In the genomic region with DNA sequence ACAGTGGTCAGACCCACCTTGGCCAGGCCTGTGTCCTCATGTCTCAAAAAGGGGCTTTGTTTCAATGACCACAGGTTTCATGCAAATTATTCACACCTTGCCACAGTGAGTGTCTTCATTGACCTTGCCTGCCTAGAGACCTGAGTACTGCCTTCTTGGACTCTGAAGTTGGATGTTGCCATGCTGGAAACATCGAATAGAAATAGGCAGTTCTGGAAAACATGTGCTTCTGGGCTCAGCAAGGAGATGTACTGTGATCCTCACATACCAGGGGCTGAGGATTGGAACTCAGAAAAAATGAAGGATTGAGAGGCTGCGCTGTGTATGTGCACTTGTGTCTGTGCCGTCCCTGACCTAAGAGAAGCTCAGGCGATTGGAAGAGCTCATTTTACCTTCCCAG, we compare ENCODE assay signal across 1 cellular context.
TF ChIP-seq lines count a peak whose summit lies in the region.

No MANE protein-coding gene starts in this region.

TF ChIP-seq in HepG2, 621 proteins besides CTCF, POLR2A, EP300 and RAD21:
- TF ChIP-seq, protein P1, sequence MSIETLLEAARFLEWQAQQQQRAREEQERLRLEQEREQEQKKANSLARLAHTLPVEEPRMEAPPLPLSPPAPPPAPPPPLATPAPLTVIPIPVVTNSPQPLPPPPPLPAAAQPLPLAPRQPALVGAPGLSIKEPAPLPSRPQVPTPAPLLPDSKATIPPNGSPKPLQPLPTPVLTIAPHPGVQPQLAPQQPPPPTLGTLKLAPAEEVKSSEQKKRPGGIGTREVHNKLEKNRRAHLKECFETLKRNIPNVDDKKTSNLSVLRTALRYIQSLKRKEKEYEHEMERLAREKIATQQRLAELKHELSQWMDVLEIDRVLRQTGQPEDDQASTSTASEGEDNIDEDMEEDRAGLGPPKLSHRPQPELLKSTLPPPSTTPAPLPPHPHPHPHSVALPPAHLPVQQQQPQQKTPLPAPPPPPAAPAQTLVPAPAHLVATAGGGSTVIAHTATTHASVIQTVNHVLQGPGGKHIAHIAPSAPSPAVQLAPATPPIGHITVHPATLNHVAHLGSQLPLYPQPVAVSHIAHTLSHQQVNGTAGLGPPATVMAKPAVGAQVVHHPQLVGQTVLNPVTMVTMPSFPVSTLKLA (IDR thresholded peaks at IDR 0.05): peak; percentile 96
- TF ChIP-seq, protein P2, sequence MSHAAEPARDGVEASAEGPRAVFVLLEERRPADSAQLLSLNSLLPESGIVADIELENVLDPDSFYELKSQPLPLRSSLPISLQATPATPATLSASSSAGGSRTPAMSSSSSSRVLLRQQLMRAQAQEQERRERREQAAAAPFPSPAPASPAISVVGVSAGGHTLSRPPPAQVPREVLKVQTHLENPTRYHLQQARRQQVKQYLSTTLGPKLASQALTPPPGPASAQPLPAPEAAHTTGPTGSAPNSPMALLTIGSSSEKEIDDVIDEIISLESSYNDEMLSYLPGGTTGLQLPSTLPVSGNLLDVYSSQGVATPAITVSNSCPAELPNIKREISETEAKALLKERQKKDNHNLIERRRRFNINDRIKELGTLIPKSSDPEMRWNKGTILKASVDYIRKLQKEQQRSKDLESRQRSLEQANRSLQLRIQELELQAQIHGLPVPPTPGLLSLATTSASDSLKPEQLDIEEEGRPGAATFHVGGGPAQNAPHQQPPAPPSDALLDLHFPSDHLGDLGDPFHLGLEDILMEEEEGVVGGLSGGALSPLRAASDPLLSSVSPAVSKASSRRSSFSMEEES (CRISPR knock-in tag; IDR thresholded peaks at IDR 0.05): no peak
